Comparison of ENCODE assay signal across 1 cellular context in genomic region chr6:87322304-87323212, GRCh38.
A peak's percentile ranks its signal among the peaks of the same experiment; 100 is the strongest.
TF ChIP-seq lines count a peak whose summit lies in the region.

Gene SMIM8, plus strand, starts transcription at chr6:87322588. Its CDS starts 14,444 bp downstream, at chr6:87337032.

TF ChIP-seq in GM12878, 131 proteins besides CTCF, POLR2A, EP300 and RAD21 (continued from another document and continues in another):
- TF ChIP-seq ZBTB40 (IDR thresholded peaks at IDR 0.05; ENCODE audit: borderline replicate concordance) (no peak), TCF7 (IDR thresholded peaks at IDR 0.05; ENCODE audit: borderline replicate concordance) (no peak), SREBF1 (IDR thresholded peaks at IDR 0.05; ENCODE audit: low read length) (no peak), KDM1A (IDR thresholded peaks at IDR 0.05; ENCODE audit: borderline replicate concordance) (no peak), E2F8 (IDR thresholded peaks at IDR 0.05; ENCODE audit: low read depth, partially characterized antibody) (no peak), EED (IDR thresholded peaks at IDR 0.05; ENCODE audit: low read depth) (no peak), BMI1 (IDR thresholded peaks at IDR 0.05; ENCODE audit: borderline replicate concordance) (no peak), RCOR1 (conservative IDR thresholded peaks at IDR 0.05; ENCODE audit: low read depth, low read length) (0 out of 2 replicates have a peak, but pooled peaks have one; percentile 22), GATAD2B (conservative IDR thresholded peaks at IDR 0.05; ENCODE audit: low read depth) (peak; percentile 61), MEF2A (IDR thresholded peaks at IDR 0.05; ENCODE audit: insufficient read depth, low read depth, low read length) (0 out of 2 replicates have a peak, but pooled peaks have one; percentile 61), CUX1 (IDR thresholded peaks at IDR 0.05; ENCODE audit: insufficient replicate concordance, low read depth, low read length) (no peak), SKIL (IDR thresholded peaks at IDR 0.05; ENCODE audit: low read depth, poor library complexity, severe bottlenecking) (no peak), BCLAF1 (IDR thresholded peaks at IDR 0.05) (no peak), NR2C1 (IDR thresholded peaks at IDR 0.05) (peak; percentile 65), SMAD1 (IDR thresholded peaks at IDR 0.05; ENCODE audit: low read depth, partially characterized antibody) (no peak), MAX (IDR thresholded peaks at IDR 0.05; ENCODE audit: low read depth, low read length) (no peak), PRDM15 (CRISPR knock-in tag; IDR thresholded peaks at IDR 0.05) (no peak), KLF5 (IDR thresholded peaks at IDR 0.05; ENCODE audit: partially characterized antibody) (peak; percentile 65), ZNF384 (IDR thresholded peaks at IDR 0.05; ENCODE audit: borderline replicate concordance, low read depth, low read length) (no peak), ZZZ3 (IDR thresholded peaks at IDR 0.05; ENCODE audit: control insufficient read depth, insufficient read length, low read depth) (no peak), KAT2A (conservative IDR thresholded peaks at IDR 0.05; ENCODE audit: control insufficient read depth, low read depth, low read length) (no peak), CHD2 (IDR thresholded peaks at IDR 0.05; ENCODE audit: borderline replicate concordance, low read depth, low read length) (no peak), ZBTB4 (CRISPR knock-in tag; IDR thresholded peaks at IDR 0.05) (no peak), LARP7 (IDR thresholded peaks at IDR 0.05) (no peak; the same call in none of the 2 replicates), CHD1 (IDR thresholded peaks at IDR 0.05; ENCODE audit: low read depth, low read length) (no peak), BCL11A (IDR thresholded peaks at IDR 0.05; ENCODE audit: low read depth, low read length) (no peak), ZNF622 (IDR thresholded peaks at IDR 0.05) (no peak), BRCA1 (IDR thresholded peaks at IDR 0.05; ENCODE audit: low read depth, low read length) (no peak), STAT1 (conservative IDR thresholded peaks at IDR 0.05) (0 out of 2 replicates have a peak, but pooled peaks have one; percentile 53), HDGF (IDR thresholded peaks at IDR 0.05) (0 out of 2 replicates have a peak, but pooled peaks have one; percentile 35), FOXK2 (IDR thresholded peaks at IDR 0.05) (no peak)
